In the genomic region with DNA sequence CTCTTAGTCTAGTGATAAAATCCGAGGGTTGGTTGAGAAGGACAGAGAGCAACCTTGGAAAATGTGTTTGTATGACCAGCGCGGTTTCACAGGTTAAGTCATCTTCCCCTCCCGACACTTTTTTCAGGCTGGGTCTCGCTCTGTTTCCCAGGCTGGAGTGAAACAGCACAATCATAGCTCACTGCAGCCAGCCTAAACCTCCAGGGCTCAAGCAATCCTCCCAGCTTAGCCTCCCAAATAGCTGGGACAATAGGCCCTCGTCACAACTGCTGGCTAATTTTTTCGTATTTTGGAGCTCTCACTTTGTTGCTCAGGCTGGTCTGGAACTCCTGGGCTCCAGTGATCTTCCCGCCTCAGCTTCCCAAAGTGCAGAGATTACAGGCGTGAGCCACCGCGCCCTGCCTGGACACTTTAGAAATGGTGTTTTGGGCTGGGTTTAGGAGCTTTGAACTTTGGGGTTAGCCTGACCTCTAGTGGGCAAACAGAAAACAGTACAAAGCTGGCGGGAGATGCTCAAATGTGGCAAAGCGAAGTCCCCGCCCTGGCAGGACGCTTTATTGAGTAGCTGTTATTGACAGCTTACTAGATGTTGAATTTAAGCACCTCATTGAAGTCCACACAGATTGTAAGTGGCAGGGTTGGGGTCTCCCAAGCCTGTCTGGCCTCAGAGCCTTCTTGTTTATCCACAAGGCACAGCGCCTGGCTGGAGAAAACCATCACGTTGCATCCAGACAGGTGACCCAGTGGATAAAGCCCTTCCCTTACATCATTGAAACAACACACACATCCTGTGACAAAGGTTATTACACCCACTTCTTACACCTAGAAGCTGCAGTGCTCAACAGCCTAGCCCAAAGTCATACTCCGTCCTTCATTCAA, we compare ENCODE assay signal across 8 cellular contexts. TPM values are rescaled to one million over a fixed set of nuclear protein-coding genes. Genes with fewer than 3 reads are reported as not detected.
DNase-seq lines count a peak whose midpoint lies in the region; ATAC-seq and TF ChIP-seq lines count a peak whose summit lies in the region.

No MANE protein-coding gene starts in this region.

- no TSS peak for BruUV-seq in mammary epithelial cell (replicated peaks; lab: Mats Ljungman, UMichigan)

- no peak overlapping the region for H3K4me2 ChIP-seq in mammary epithelial cell (ENCODE audit: insufficient read depth, low read depth, low read length)

- peak; percentile 48 for TF ChIP-seq CTCF in WTC11 (IDR thresholded peaks at IDR 0.05)
- TF ChIP-seq CTCF in mammary epithelial cell (conservative IDR thresholded peaks at IDR 0.05 in 1 of 2, IDR thresholded peaks at IDR 0.05 in 1 of 2; ENCODE audit: extremely low read depth in 1 of 2, insufficient read depth in 1 of 2, low read depth in 1 of 2, low read length in 2 of 2) = peak; percentile 70 to 74

- peak; percentile 71 for ATAC-seq in GM21528 (IDR thresholded peaks at IDR 0.05; ENCODE audit: low FRiP score, unreplicated experiment)
- ATAC-seq in WTC11 = peak; percentile 95
- ATAC-seq in GM21717 (IDR thresholded peaks at IDR 0.05; ENCODE audit: unreplicated experiment) = no peak

- 41% methylated on average over 18 of the region's 18 CpGs for WGBS in mammary epithelial cell (ENCODE audit: low coverage, missing lambda C conversion rate)

- H3K4me1 Mint-ChIP-seq in WTC11 = no peaks in the 10 kb centered on the region

- no peak overlapping the region for H3K4me3 Mint-ChIP-seq in WTC11

- H4K20me1 ChIP-seq in mammary epithelial cell (ENCODE audit: insufficient read depth, low read length) = no peaks in the 10 kb centered on the region

- no peak overlapping the region for H3K4me3 ChIP-seq in mammary epithelial cell (replicated peaks in 1 of 3; ENCODE audit: insufficient read depth in 1 of 3, low read depth in 2 of 3, low read length in 3 of 3)

- intact Hi-C loops in mammary epithelial cell (cut with micrococcal nuclease) = loop anchor here (1.0 to 5.0 kb wide), 5 partner anchors 95 to 767 kb away; no protein-coding TSS in a partner anchor

- in situ Hi-C loops in mammary epithelial cell (cut with MboI; ENCODE audit: low sequenced_read_pairs in 2 of 2) = loop anchor here (5.0 to 25.0 kb wide), 2 partner anchors 462 to 717 kb away; no protein-coding TSS in a partner anchor

- dilution Hi-C loops in mammary epithelial cell (cut with HindIII; ENCODE audit: low sequenced_read_pairs) = no loop called here

- H3K27me3 Mint-ChIP-seq in WTC11 (ENCODE audit: low read depth) = peaks cover 11% of the 10 kb centered on the region

- H3K9ac ChIP-seq in mammary epithelial cell (ENCODE audit: insufficient read depth, low read length) = no peak overlapping the region

- H3K9me3 Mint-ChIP-seq in WTC11 = 0 out of 2 replicates have a peak, but pooled peaks cover 3% of the 10 kb centered on the region

- H3K9me3 ChIP-seq in mammary epithelial cell (replicated peaks; ENCODE audit: insufficient read depth, low read length) = no peaks in the 10 kb centered on the region

- DNase-seq in CD1c-positive myeloid dendritic cell (ENCODE audit: extremely low spot score) = peak; percentile 67
- peak; percentile 56 for DNase-seq in NCI-H2029 treated with DMSO at 0.1 percent for 48 hours (lab: John Stamatoyannopoulos, UW)
- peak; percentile 64 for DNase-seq in WTC11 (ENCODE audit: low spot score)
- peak; percentile 49 for DNase-seq in mammary epithelial cell
- peak; percentile 65 for DNase-seq in kidney tubule cell (ENCODE audit: low spot score)
- DNase-seq in stimulated activated CD4-positive, alpha-beta T cell treated with anti-CD3 and anti-CD28 coated beads, Interleukin-4, amount 100 ng/mL, for 4 hours = peak; percentile 28 to 42

- no peak overlapping the region for H3K27ac ChIP-seq in mammary epithelial cell (ENCODE audit: insufficient read depth, low read depth, low read length)

- no peak overlapping the region for H3K27ac Mint-ChIP-seq in WTC11

- H3K27me3 ChIP-seq in mammary epithelial cell (ENCODE audit: insufficient read depth, low read length) = peaks cover 2% of the 10 kb centered on the region

- H3K79me2 ChIP-seq in mammary epithelial cell (ENCODE audit: insufficient read depth, low read length) = no peaks in the 10 kb centered on the region

- CTCF ChIA-PET in WTC11 (lab: Charles Lee) (interaction anchor here (0.6 to 3.8 kb wide), 77 partner anchors 9 to 702 kb away, joined by 3 to 136 read pairs (median 4); partner anchors contain the start of gene CACNG3), mammary epithelial cell (lab: Charles Lee; ENCODE audit: low non-redundant PET) (interaction anchor here (0.5 to 1.1 kb wide), 7 partner anchors 168 to 1351 kb away, joined by 3 to 7 read pairs (median 4); no protein-coding TSS in a partner anchor)

- H3K36me3 Mint-ChIP-seq in WTC11 = no peaks in the 10 kb centered on the region

- no peaks in the 10 kb centered on the region for H3K4me1 ChIP-seq in mammary epithelial cell (ENCODE audit: insufficient read depth, low read length)

- POLR2A ChIA-PET in WTC11 (lab: Charles Lee) = interaction anchor here (0.6 kb wide), 2 partner anchors 174 to 459 kb away, joined by 3 read pairs; no protein-coding TSS in a partner anchor

- no peaks in the 10 kb centered on the region for H3K36me3 ChIP-seq in mammary epithelial cell (ENCODE audit: insufficient read depth, low read length)

- peak overlapping the region; percentile 29 for H2AFZ ChIP-seq in mammary epithelial cell (ENCODE audit: low read depth, low read length)

TF ChIP-seq in WTC11, 78 proteins besides CTCF, POLR2A, EP300 and RAD21:
- 0 out of 2 replicates have a peak, but pooled peaks have one; percentile 18 for TF ChIP-seq SP1 (CRISPR knock-in tag; conservative IDR thresholded peaks at IDR 0.05)
- TF ChIP-seq ESRRA (CRISPR knock-in tag; IDR thresholded peaks at IDR 0.05; ENCODE audit: borderline replicate concordance) = no peak
- TF ChIP-seq, protein P1, sequence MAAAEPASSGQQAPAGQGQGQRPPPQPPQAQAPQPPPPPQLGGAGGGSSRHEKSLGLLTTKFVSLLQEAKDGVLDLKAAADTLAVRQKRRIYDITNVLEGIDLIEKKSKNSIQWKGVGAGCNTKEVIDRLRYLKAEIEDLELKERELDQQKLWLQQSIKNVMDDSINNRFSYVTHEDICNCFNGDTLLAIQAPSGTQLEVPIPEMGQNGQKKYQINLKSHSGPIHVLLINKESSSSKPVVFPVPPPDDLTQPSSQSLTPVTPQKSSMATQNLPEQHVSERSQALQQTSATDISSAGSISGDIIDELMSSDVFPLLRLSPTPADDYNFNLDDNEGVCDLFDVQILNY (CRISPR knock-in tag; IDR thresholded peaks at IDR 0.05) = 0 out of 2 replicates have a peak, but pooled peaks have one; percentile 52
- TF ChIP-seq ZNF121 (CRISPR knock-in tag; IDR thresholded peaks at IDR 0.05) = peak; percentile 74; the same call in 1 of the 2 replicates
- no peak for TF ChIP-seq ZNF425 (CRISPR knock-in tag; conservative IDR thresholded peaks at IDR 0.05)

RNA-seq across cellular contexts. Expression of gene RBBP6, which starts 34.7 kb away (rescaled TPM):
- total RNA-seq in WTC11 (2021) = 55.1 to 62.4 TPM (median 57.5 TPM) in 3 replicates
- total RNA-seq in mammary epithelial cell = 10 to 100 TPM; 33.0 to 40.4 TPM
- 15.8 TPM for polyA plus RNA-seq in mammary epithelial cell
- polyA minus RNA-seq in mammary epithelial cell = 22.9 TPM
